In the genomic region with DNA sequence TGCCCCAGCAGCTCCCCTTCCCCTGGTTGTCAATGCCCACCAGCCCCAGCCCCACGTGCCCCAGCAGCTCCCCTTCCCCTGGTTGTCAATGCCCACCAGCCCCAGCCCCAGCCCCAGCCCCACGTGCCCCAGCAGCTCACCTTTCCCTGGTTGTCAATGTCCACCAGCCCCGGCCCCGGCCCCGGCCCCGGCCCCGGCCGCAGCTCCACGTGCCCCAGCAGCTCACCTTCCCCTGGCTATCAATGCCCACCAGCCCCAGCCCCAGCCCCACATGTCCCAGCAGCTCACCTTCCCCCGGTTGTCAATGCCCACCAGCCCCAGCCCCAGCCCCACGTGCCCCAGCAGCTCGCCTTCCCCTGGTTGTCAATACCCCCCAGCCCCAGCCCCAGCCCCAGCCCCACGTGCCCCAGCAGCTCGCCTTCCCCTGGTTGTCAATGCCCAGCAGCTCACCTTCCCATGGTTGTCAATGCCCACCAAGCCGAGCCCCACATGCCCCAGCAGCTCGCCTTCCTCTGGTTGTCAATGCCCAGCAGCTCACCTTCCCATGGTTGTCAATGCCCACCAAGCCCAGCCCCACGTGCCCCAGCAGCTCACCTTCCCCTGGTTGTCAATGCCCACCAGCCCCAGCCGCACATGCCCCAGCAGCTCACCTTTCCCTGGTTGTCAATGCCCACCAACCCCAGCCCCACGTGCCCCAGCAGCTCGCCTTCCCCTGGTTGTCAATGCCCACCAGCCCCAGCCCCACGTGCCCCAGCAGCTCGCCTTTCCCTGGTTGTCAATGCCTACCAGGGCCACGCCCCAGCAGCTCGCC, we compare ENCODE assay signal across 9 cellular contexts. TPM values are rescaled to one million over a fixed set of nuclear protein-coding genes. Genes with fewer than 3 reads are reported as not detected.
"Had no signal": no experiment of that assay in that cellular context is flagged by ENCODE, and none has a peak within 500 bp of the region (broad histone marks: within the 10 kb centered on the region; RNA-seq: fewer than 3 reads in every experiment).

No MANE protein-coding gene starts in this region.

RNA-seq across cellular contexts. Expression of a gene that starts 14.3 kb away (rescaled TPM):
- total RNA-seq: activated CD4-positive, alpha-beta T cell treated with anti-CD3 and anti-CD28 coated beads, Interleukin-2, amount 10 ng/mL, durations not matched to agents 24 days and 14 days; activated T-cell treated with anti-CD3 and anti-CD28 coated beads, Interleukin-2, amount 50 U/mL, for 4 hours; adrenal gland; astrocyte; body of pancreas; breast epithelium; M059J; Right ventricle myocardium superior; T-helper 2 cell treated with Interferon-gamma antibody and Interleukin-4, amounts not matched to agents 100 ng/mL and 5 ng/mL, for 36 hours had no signal
- polyA plus RNA-seq: adrenal gland had no signal

RNA-seq across cellular contexts. Expression of a gene that starts 26.9 kb away (rescaled TPM):
- total RNA-seq: activated CD4-positive, alpha-beta T cell treated with anti-CD3 and anti-CD28 coated beads, Interleukin-2, amount 10 ng/mL, durations not matched to agents 24 days and 14 days; activated T-cell treated with anti-CD3 and anti-CD28 coated beads, Interleukin-2, amount 50 U/mL, for 4 hours; astrocyte; body of pancreas; M059J; T-helper 2 cell treated with Interferon-gamma antibody and Interleukin-4, amounts not matched to agents 100 ng/mL and 5 ng/mL, for 36 hours had no signal
